ENCODE assay signal across 17 cellular contexts in genomic region chr17:19718041-19718612, GRCh38. TPM values are rescaled to one million over a fixed set of nuclear protein-coding genes. Genes with fewer than 3 reads are reported as not detected.
A peak's percentile ranks its signal among the peaks of the same experiment; 100 is the strongest.
DNase-seq lines count a peak whose midpoint lies in the region; ATAC-seq and TF ChIP-seq lines count a peak whose summit lies in the region.
"Had no signal": no experiment of that assay in that cellular context is flagged by ENCODE, and none has a peak within 500 bp of the region (broad histone marks: within the 10 kb centered on the region; RNA-seq: fewer than 3 reads in every experiment).

No MANE protein-coding gene starts in this region.

- no peak overlapping the region for H3K18ac ChIP-seq in IMR-90 (ENCODE audit: low read depth, low read length)

- H3K9me3 ChIP-seq in IMR-90 (ENCODE audit: control insufficient read depth, insufficient read depth, low read length) (no peaks in the 10 kb centered on the region), esophagus (ENCODE audit: control insufficient read depth in 2 of 2, insufficient read depth in 1 of 2, low read depth in 1 of 2, low read length in 1 of 2) (no peaks in the 10 kb centered on the region), tibial nerve (no peaks in the 10 kb centered on the region)

- TF ChIP-seq POLR2A in IMR-90 (IDR thresholded peaks at IDR 0.05; ENCODE audit: low read depth, low read length) (no peak), tibial nerve (IDR thresholded peaks at IDR 0.05) (no peak)

- TF ChIP-seq CTCF in IMR-90 (conservative IDR thresholded peaks at IDR 0.05; ENCODE audit: low read depth, low read length) = no peak
- no peak for TF ChIP-seq CTCF in nephron (IDR thresholded peaks at IDR 0.05; ENCODE audit: unreplicated experiment in 3 of 3)
- TF ChIP-seq CTCF in tibial nerve (IDR thresholded peaks at IDR 0.05) = no peak

- H3K36me3 ChIP-seq in IMR-90 (ENCODE audit: control insufficient read depth, insufficient read depth, low read length) = no peaks in the 10 kb centered on the region
- H3K36me3 ChIP-seq in esophagus (ENCODE audit: control insufficient read depth in 2 of 2, insufficient read depth in 2 of 2, low read length in 1 of 2) = no peaks in the 10 kb centered on the region
- no peaks in the 10 kb centered on the region for H3K36me3 ChIP-seq in tibial nerve

- no peak overlapping the region for H3K56ac ChIP-seq in IMR-90 (ENCODE audit: extremely low read depth, insufficient read depth, low read length)

- WGBS in IMR-90 (ENCODE audit: extremely low coverage in 2 of 2, insufficient read length in 1 of 2), 2 experiments = 29% methylated on average over 3 of the region's 12 CpGs; no CpG with 5 or more reads in 1 of the 2 experiments
- WGBS in esophagus, 2 donors = 67 to 69% methylated on average over 12 of the region's 12 CpGs
- 65 to 74% methylated on average over 8 to 11 of the region's 12 CpGs for whole genome bisulfite sequencing in tibial nerve, 2 donors

- no peak for ATAC-seq in IMR-90 (ENCODE audit: low read depth)
- no peak for ATAC-seq in GM21619 (IDR thresholded peaks at IDR 0.05; ENCODE audit: unreplicated experiment)

- H3K79me1 ChIP-seq in IMR-90 (ENCODE audit: low read depth in 1 of 2, low read length in 2 of 2) = no peaks in the 10 kb centered on the region

- peaks cover 40% of the 10 kb centered on the region for H3K4me1 Mint-ChIP-seq in nephron
- H3K4me1 Mint-ChIP-seq in activated T-helper 2 cell treated with anti-CD3 and anti-CD28 coated beads, Interferon-gamma antibody, Interleukin-2, Interleukin-4, amounts not matched to agents 10 μg/mL and 5 μg/mL and 100 μg/mL, durations not matched to agents 14 hours and 24 hours and 36 hours (ENCODE audit: low read depth) = no peaks in the 10 kb centered on the region

- no peaks in the 10 kb centered on the region for H3K9me3 Mint-ChIP-seq in nephron
- H3K9me3 Mint-ChIP-seq in activated T-helper 2 cell treated with anti-CD3 and anti-CD28 coated beads, Interferon-gamma antibody, Interleukin-2, Interleukin-4, amounts not matched to agents 10 μg/mL and 5 μg/mL and 100 μg/mL, durations not matched to agents 14 hours and 24 hours and 36 hours = no peaks in the 10 kb centered on the region
- H3K9me3 Mint-ChIP-seq: CD4-positive, alpha-beta T cell had no signal

- in situ Hi-C loops in IMR-90 (cut with MboI; ENCODE audit: low sequenced_read_pairs) = no loop called here

- H3K4me3 Mint-ChIP-seq in nephron = no peak overlapping the region
- no peak overlapping the region for H3K4me3 Mint-ChIP-seq in activated T-helper 2 cell treated with anti-CD3 and anti-CD28 coated beads, Interferon-gamma antibody, Interleukin-2, Interleukin-4, amounts not matched to agents 10 μg/mL and 5 μg/mL and 100 μg/mL, durations not matched to agents 14 hours and 24 hours and 36 hours (ENCODE audit: low read depth)
- H3K4me3 Mint-ChIP-seq: CD4-positive, alpha-beta T cell had no signal

- no peaks in the 10 kb centered on the region for H4K20me1 ChIP-seq in IMR-90 (ENCODE audit: insufficient read depth, low read length)

- H3K27ac ChIP-seq in IMR-90 (ENCODE audit: insufficient read depth, low read length) (no peak overlapping the region), esophagus (ENCODE audit: low read depth in 2 of 2, low read length in 1 of 2) (peak overlapping the region; percentile 78 to 88), tibial nerve (no peak overlapping the region)

- H2BK5ac ChIP-seq in IMR-90 (ENCODE audit: low read depth, low read length, poor library complexity, severe bottlenecking) = no peak overlapping the region

- intact Hi-C loops in IMR-90 (cut with micrococcal nuclease) = no loop called here
- intact Hi-C loops in activated T-helper 2 cell treated with anti-CD3 and anti-CD28 coated beads, Interferon-gamma antibody, Interleukin-2, Interleukin-4, amounts not matched to agents 10 μg/mL and 5 μg/mL and 100 μg/mL, durations not matched to agents 14 hours and 24 hours and 36 hours (cut with micrococcal nuclease) = no loop called here

- H3K23ac ChIP-seq in IMR-90 (ENCODE audit: low read depth, low read length) = no peak overlapping the region

- H3K27me3 ChIP-seq in IMR-90 (ENCODE audit: control insufficient read depth, insufficient read depth, low read length) (peaks cover 22% of the 10 kb centered on the region; the same call in 1 of the 2 replicates), esophagus (ENCODE audit: control insufficient read depth in 1 of 2, insufficient read depth in 2 of 2, low read length in 2 of 2) (no peaks in the 10 kb centered on the region), tibial nerve (no peaks in the 10 kb centered on the region)

- no peak overlapping the region for H2BK120ac ChIP-seq in IMR-90 (ENCODE audit: low read depth, low read length)

- no peak overlapping the region for H4K91ac ChIP-seq in IMR-90 (ENCODE audit: insufficient read depth, low read depth, low read length)

- no peak overlapping the region for H3K4me2 ChIP-seq in IMR-90 (ENCODE audit: low read depth, low read length)

- POLR2A ChIA-PET in IMR-90 (lab: Charles Lee; ENCODE audit: unreplicated experiment) = no interaction called here

- H3K27ac Mint-ChIP-seq in nephron = peak overlapping the region in 2 of 3 experiments; percentile 5 to 57
- no peak overlapping the region for H3K27ac Mint-ChIP-seq in activated T-helper 2 cell treated with anti-CD3 and anti-CD28 coated beads, Interferon-gamma antibody, Interleukin-2, Interleukin-4, amounts not matched to agents 10 μg/mL and 5 μg/mL and 100 μg/mL, durations not matched to agents 14 hours and 24 hours and 36 hours
- H3K27ac Mint-ChIP-seq: CD4-positive, alpha-beta T cell had no signal

- no peaks in the 10 kb centered on the region for H3K4me1 ChIP-seq in IMR-90 (ENCODE audit: control insufficient read depth, insufficient read depth, low read length)
- H3K4me1 ChIP-seq in esophagus (ENCODE audit: control insufficient read depth in 2 of 2, insufficient read depth in 2 of 2, low read length in 1 of 2) = peaks cover 11 to 44% of the 10 kb centered on the region in 2 donors
- peaks cover 0 to 31% (median 11%) of the 10 kb centered on the region in 4 donors for H3K4me1 ChIP-seq in tibial nerve

- no peak for TF ChIP-seq RAD21 in IMR-90 (IDR thresholded peaks at IDR 0.05; ENCODE audit: low read length)

- no peak for TF ChIP-seq EP300 in tibial nerve (IDR thresholded peaks at IDR 0.05)

- no peak overlapping the region for H4K8ac ChIP-seq in IMR-90 (ENCODE audit: low read depth in 2 of 2, low read length in 2 of 2)

- dilution Hi-C loops in IMR-90 (cut with HindIII; ENCODE audit: low sequenced_read_pairs, unreplicated experiment) = no loop called here

- H2AK5ac ChIP-seq in IMR-90 (ENCODE audit: low read depth, low read length) = no peak overlapping the region

- peak overlapping the region; percentile 37 for H2AK9ac ChIP-seq in IMR-90 (replicated peaks; ENCODE audit: low read depth, low read length, poor library complexity)

- H4K5ac ChIP-seq in IMR-90 (ENCODE audit: low read depth, low read length) = no peak overlapping the region

- no peak overlapping the region for H3K14ac ChIP-seq in IMR-90 (replicated peaks; ENCODE audit: low read depth, low read length)

- no peak overlapping the region for H3K9ac ChIP-seq in IMR-90 (ENCODE audit: low read depth, low read length)

- no peaks in the 10 kb centered on the region for H3K36me3 Mint-ChIP-seq in nephron (ENCODE audit: low read depth)
- H3K36me3 Mint-ChIP-seq in activated T-helper 2 cell treated with anti-CD3 and anti-CD28 coated beads, Interferon-gamma antibody, Interleukin-2, Interleukin-4, amounts not matched to agents 10 μg/mL and 5 μg/mL and 100 μg/mL, durations not matched to agents 14 hours and 24 hours and 36 hours (ENCODE audit: low read depth) = no peaks in the 10 kb centered on the region

- H3K4me3 ChIP-seq in IMR-90 (ENCODE audit: insufficient read depth, low read depth, low read length) (no peak overlapping the region), esophagus (ENCODE audit: low read depth in 1 of 2, low read length in 2 of 2) (no peak overlapping the region), tibial nerve (no peak overlapping the region)

- CTCF ChIA-PET in IMR-90 (lab: Yijun Ruan, JAX) = no interaction called here

- no peak overlapping the region for H3K4ac ChIP-seq in IMR-90 (ENCODE audit: low read depth, low read length)

- BruUV-seq in IMR-90 (replicated peaks; lab: Mats Ljungman, UMichigan) = no TSS peak

- peaks cover 13% of the 10 kb centered on the region for H3K27me3 Mint-ChIP-seq in nephron (ENCODE audit: low read depth)
- H3K27me3 Mint-ChIP-seq in activated T-helper 2 cell treated with anti-CD3 and anti-CD28 coated beads, Interferon-gamma antibody, Interleukin-2, Interleukin-4, amounts not matched to agents 10 μg/mL and 5 μg/mL and 100 μg/mL, durations not matched to agents 14 hours and 24 hours and 36 hours (ENCODE audit: low read depth) = no peaks in the 10 kb centered on the region
- H3K27me3 Mint-ChIP-seq: CD4-positive, alpha-beta T cell had no signal

- peak; percentile 24 for DNase-seq in 8988T
- no peak for DNase-seq in IMR-90
- DNase-seq in nucleus accumbens (lab: John Stamatoyannopoulos, UW) = no peak
- DNase-seq in activated T-helper 2 cell treated with anti-CD3 and anti-CD28 coated beads, Interferon-gamma antibody, Interleukin-2, Interleukin-4, amounts not matched to agents 10 μg/mL and 5 μg/mL and 100 μg/mL, durations not matched to agents 14 hours and 24 hours and 36 hours (ENCODE audit: low spot score) = no peak
- no peak for DNase-seq in tibial nerve (ENCODE audit: low spot score in 2 of 2)
- DNase-seq: DMS 273 treated with DMSO at 0.1 percent for 48 hours, Kasumi-1, NCI-H1930, NCI-H510A treated with DMSO at 0.1 percent for 48 hours had no signal

- H2BK15ac ChIP-seq in IMR-90 (ENCODE audit: low read depth, low read length) = no peak overlapping the region

- H2BK20ac ChIP-seq in IMR-90 (ENCODE audit: low read depth, low read length) = no peak overlapping the region

- no peaks in the 10 kb centered on the region for H3K9me1 ChIP-seq in IMR-90 (ENCODE audit: insufficient read depth, low read length)

- H2AFZ ChIP-seq in IMR-90 (replicated peaks; ENCODE audit: low read length, poor library complexity) = no peak overlapping the region

RNA-seq across cellular contexts. Expression of gene SLC47A2, which starts 1.7 kb away (rescaled TPM):
- total RNA-seq in IMR-90 (2012; rRNA removed) = not detected in 2 replicates
- not detected in 2 replicates for polyA plus RNA-seq in IMR-90 (2012; rRNA removed)
- not detected in 2 replicates for polyA plus RNA-seq in IMR-90 (2012; cell fraction: cytosol; rRNA removed)
- not detected in 2 replicates for polyA plus RNA-seq in IMR-90 (2012; cell fraction: nucleus; rRNA removed; ENCODE audit: low replicate concordance)
- polyA plus RNA-seq in esophagus = 1 to 10 TPM; 1.1 to 2.7 TPM
- not detected in 2 replicates for total RNA-seq in activated T-helper 2 cell treated with anti-CD3 and anti-CD28 coated beads, Interferon-gamma antibody, Interleukin-2, Interleukin-4, amounts not matched to agents 10 μg/mL and 5 μg/mL and 100 μg/mL, durations not matched to agents 14 hours and 24 hours and 36 hours
- not detected for total RNA-seq in tibial nerve
- total RNA-seq: A673; CD4-positive, alpha-beta T cell; Daoy; RPMI7951; SK-MEL-5 had no signal

RNA-seq across cellular contexts. Expression of gene ALDH3A1, which starts 30.0 kb away (rescaled TPM):
- total RNA-seq in IMR-90 (2012; rRNA removed) (not detected in 2 replicates), tibial nerve (1 to 10 TPM in 2 of 4 donors, under 1 TPM in 1, not detected in 1; 0.21 to 2.1 (median 1.7) TPM)
- polyA plus RNA-seq in IMR-90 (2012; rRNA removed) (not detected in 2 replicates), esophagus (100 to 1,000 TPM; 202 to 673 TPM)
- not detected in 2 replicates for polyA plus RNA-seq in IMR-90 (2012; cell fraction: cytosol; rRNA removed)
- polyA plus RNA-seq in IMR-90 (2012; cell fraction: nucleus; rRNA removed; ENCODE audit: low replicate concordance) = not detected in 2 replicates
- not detected in 2 replicates for total RNA-seq in activated T-helper 2 cell treated with anti-CD3 and anti-CD28 coated beads, Interferon-gamma antibody, Interleukin-2, Interleukin-4, amounts not matched to agents 10 μg/mL and 5 μg/mL and 100 μg/mL, durations not matched to agents 14 hours and 24 hours and 36 hours
- total RNA-seq: A673; CD4-positive, alpha-beta T cell; Daoy; RPMI7951 had no signal

Comparison
In these comparisons a context has a peak if more than half of its experiments do, and no peak if none do; other contexts are left out.
1. H3K27ac ChIP-seq: peak in esophagus (2 of 2); none in IMR-90 (single experiment) and tibial nerve (0 of 4).